Comparison of ENCODE assay signal across 11 cellular contexts in the genomic region with DNA sequence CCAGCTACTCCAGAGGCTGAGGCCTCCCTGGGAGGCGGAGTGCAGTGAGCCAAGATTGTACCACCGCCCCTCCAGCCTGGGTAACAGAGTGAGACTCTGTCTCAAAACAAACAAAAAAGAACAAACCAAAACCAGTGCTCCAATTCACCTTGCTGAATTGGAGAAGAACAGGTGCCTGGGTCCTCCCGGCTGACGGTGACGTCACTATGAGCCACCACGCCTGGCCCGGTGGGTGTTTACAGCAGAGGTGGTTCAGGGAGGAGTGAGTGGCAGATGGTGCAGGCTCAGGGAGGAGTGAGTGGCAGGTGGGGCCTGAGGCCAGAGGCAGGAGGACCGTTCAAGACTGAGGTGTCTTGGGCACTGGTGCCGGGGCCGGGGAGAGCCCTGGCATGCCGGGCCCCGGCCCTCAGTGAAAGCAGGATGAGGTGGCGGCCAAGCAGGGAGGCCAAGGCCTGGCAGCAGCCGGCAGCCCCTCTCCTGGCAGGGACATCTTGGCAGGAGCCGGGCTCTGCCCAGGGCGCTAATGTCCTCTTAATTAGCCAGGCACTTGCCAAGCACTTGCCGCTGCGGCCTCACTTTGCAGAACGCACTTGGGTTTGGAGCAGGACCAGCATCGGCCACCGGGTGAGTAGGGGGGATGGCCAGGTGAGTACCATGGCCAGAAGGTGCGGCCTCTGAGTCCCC. TPM values are rescaled to one million over a fixed set of nuclear protein-coding genes. Genes with fewer than 3 reads are reported as not detected.
A peak's percentile ranks its signal among the peaks of the same experiment; 100 is the strongest.
DNase-seq lines count a peak whose midpoint lies in the region; ATAC-seq and TF ChIP-seq lines count a peak whose summit lies in the region.
"Had no signal": no experiment of that assay in that cellular context is flagged by ENCODE, and none has a peak within 500 bp of the region (broad histone marks: within the 10 kb centered on the region; RNA-seq: fewer than 3 reads in every experiment).

No MANE protein-coding gene starts in this region.

- no peaks in the 10 kb centered on the region for H3K36me3 Mint-ChIP-seq in activated naive CD8-positive, alpha-beta T cell treated with anti-CD3 and anti-CD28 coated beads for 36 hours

- no peak overlapping the region for H3K27ac Mint-ChIP-seq in activated naive CD8-positive, alpha-beta T cell treated with anti-CD3 and anti-CD28 coated beads for 36 hours
- H3K27ac Mint-ChIP-seq: IgD-negative memory B cell had no signal

- peaks cover 13% of the 10 kb centered on the region for H3K27me3 Mint-ChIP-seq in activated naive CD8-positive, alpha-beta T cell treated with anti-CD3 and anti-CD28 coated beads for 36 hours

- TF ChIP-seq CTCF in epithelial cell of esophagus (IDR thresholded peaks at IDR 0.05; ENCODE audit: insufficient read depth, low read depth, low read length, missing control alignments) = no peak

- no peak for ATAC-seq in GM19463 (IDR thresholded peaks at IDR 0.05; ENCODE audit: unreplicated experiment)

- H3K4me3 Mint-ChIP-seq in activated naive CD8-positive, alpha-beta T cell treated with anti-CD3 and anti-CD28 coated beads for 36 hours = no peak overlapping the region
- H3K4me3 Mint-ChIP-seq: IgD-negative memory B cell had no signal

- H3K4me3 ChIP-seq in epithelial cell of esophagus (ENCODE audit: low read length) = no peak overlapping the region

- peaks cover 4% of the 10 kb centered on the region for H3K4me1 Mint-ChIP-seq in activated naive CD8-positive, alpha-beta T cell treated with anti-CD3 and anti-CD28 coated beads for 36 hours

- DNase-seq in COLO668 (lab: John Stamatoyannopoulos, UW; ENCODE audit: unreplicated experiment) (peak; percentile 91), NAMALWA (ENCODE audit: low spot score) (peak; percentile 37), NCI-H510A treated with DMSO at 0.1 percent for 48 hours (lab: John Stamatoyannopoulos, UW) (peak; percentile 86), epithelial cell of esophagus (ENCODE audit: low read depth) (peak; percentile 70), amniotic stem cell (lab: John Stamatoyannopoulos, UW) (no peak)
- DNase-seq in activated CD4-positive, CD25-positive, alpha-beta regulatory T cell treated with anti-CD3 and anti-CD28 coated beads, Interleukin-2, amount 50 U/mL, for 72 hours = no peak
- DNase-seq in activated naive CD8-positive, alpha-beta T cell treated with anti-CD3 and anti-CD28 coated beads for 36 hours = no peak
- DNase-seq: activated T-cell treated with anti-CD3 and anti-CD28 coated beads, Interleukin-2, amount 50 U/mL, for 48 hours; NCI-H526 had no signal

- H3K9me3 Mint-ChIP-seq in activated naive CD8-positive, alpha-beta T cell treated with anti-CD3 and anti-CD28 coated beads for 36 hours = peaks cover 2% of the 10 kb centered on the region
- H3K9me3 Mint-ChIP-seq: IgD-negative memory B cell had no signal

RNA-seq across cellular contexts. Expression of a gene that starts 6.2 kb away (rescaled TPM):
- 10 to 100 TPM; 15.2 to 15.7 TPM for total RNA-seq in activated naive CD8-positive, alpha-beta T cell treated with anti-CD3 and anti-CD28 coated beads for 36 hours

RNA-seq across cellular contexts. Expression of a gene that starts 56.0 kb away (rescaled TPM):
- total RNA-seq in activated naive CD8-positive, alpha-beta T cell treated with anti-CD3 and anti-CD28 coated beads for 36 hours = 1,000 to 10,000 TPM; 7,622 to 7,820 TPM

Comparison
In these comparisons a context has a peak if more than half of its experiments do, and no peak if none do; other contexts are left out.
1. DNase-seq: peak in COLO668 (single experiment), NAMALWA (single experiment), NCI-H510A treated with DMSO at 0.1 percent for 48 hours (single experiment) and epithelial cell of esophagus (single experiment); none in amniotic stem cell (single experiment), activated CD4-positive, CD25-positive, alpha-beta regulatory T cell treated with anti-CD3 and anti-CD28 coated beads, Interleukin-2, amount 50 U/mL, for 72 hours (single experiment) and activated naive CD8-positive, alpha-beta T cell treated with anti-CD3 and anti-CD28 coated beads for 36 hours (single experiment).